Comparison of ENCODE assay signal across 17 cellular contexts in the genomic region with DNA sequence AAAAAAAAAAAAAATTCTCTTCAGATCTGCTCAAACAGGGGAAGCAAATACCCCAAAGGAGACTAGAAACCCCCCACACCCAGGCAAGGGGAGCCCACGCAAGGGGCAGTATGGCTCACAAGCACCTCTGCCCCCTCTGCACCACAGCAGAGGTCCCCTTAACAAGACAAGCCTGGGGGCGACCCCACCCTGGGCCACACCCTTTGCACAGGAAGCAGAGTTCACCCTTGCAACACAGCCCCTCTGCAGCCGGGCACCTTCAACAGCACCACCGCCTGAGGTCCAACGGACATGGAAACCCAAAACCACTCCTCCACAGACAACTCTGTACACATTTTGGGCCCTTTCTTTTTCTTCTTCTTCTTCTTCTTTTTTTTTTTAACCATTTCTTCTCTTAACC. TPM values are rescaled to one million over a fixed set of nuclear protein-coding genes. Genes with fewer than 3 reads are reported as not detected.
A peak's percentile ranks its signal among the peaks of the same experiment; 100 is the strongest.
DNase-seq lines count a peak whose midpoint lies in the region; ATAC-seq and TF ChIP-seq lines count a peak whose summit lies in the region.
"Had no signal": no experiment of that assay in that cellular context is flagged by ENCODE, and none has a peak within 500 bp of the region (broad histone marks: within the 10 kb centered on the region; RNA-seq: fewer than 3 reads in every experiment).

No MANE protein-coding gene starts in this region.

- H3K9ac ChIP-seq in MM.1S (ENCODE audit: low read length): no peak overlapping the region

- no peak for TF ChIP-seq EP300 in stomach (IDR thresholded peaks at IDR 0.05)

- no peaks in the 10 kb centered on the region for H3K27me3 Mint-ChIP-seq in activated T-cell treated with anti-CD3 and anti-CD28 coated beads, Interleukin-2, amount 50 U/mL, for 4 hours (ENCODE audit: low read depth)
- no peaks in the 10 kb centered on the region for H3K27me3 Mint-ChIP-seq in effector memory CD8-positive, alpha-beta T cell
- H3K27me3 Mint-ChIP-seq in stimulated activated naive CD8-positive, alpha-beta T cell treated with anti-CD3 and anti-CD28 coated beads, Interleukin-15, Interleukin-2, amounts not matched to agents 100 ng/mL and 50 ng/mL, for 24 hours: no peaks in the 10 kb centered on the region

- peaks cover 66% of the 10 kb centered on the region for H3K4me1 Mint-ChIP-seq in activated T-cell treated with anti-CD3 and anti-CD28 coated beads, Interleukin-2, amount 50 U/mL, for 4 hours (ENCODE audit: low read depth)
- H3K4me1 Mint-ChIP-seq in effector memory CD8-positive, alpha-beta T cell (ENCODE audit: low read depth in 2 of 2): peaks cover 39 to 56% of the 10 kb centered on the region in 2 donors
- peaks cover 73% of the 10 kb centered on the region for H3K4me1 Mint-ChIP-seq in stimulated activated naive CD8-positive, alpha-beta T cell treated with anti-CD3 and anti-CD28 coated beads, Interleukin-15, Interleukin-2, amounts not matched to agents 100 ng/mL and 50 ng/mL, for 24 hours (ENCODE audit: low read depth)

- H3K4me2 ChIP-seq in MM.1S (ENCODE audit: low read depth, low read length): no peak overlapping the region

- intact Hi-C loops in stomach (cut with DNase I; ENCODE audit: low total_unique reads): no loop called here

- no peak for TF ChIP-seq CTCF in stomach (IDR thresholded peaks at IDR 0.05)
- no peak for TF ChIP-seq CTCF in MM.1S (IDR thresholded peaks at IDR 0.05; ENCODE audit: low read length)

- H3K4me1 ChIP-seq in stomach (peaks cover 5 to 57% (median 26%) of the 10 kb centered on the region in 4 donors), MM.1S (ENCODE audit: low read length) (no peaks in the 10 kb centered on the region)

- DNase-seq in activated T-cell treated with anti-CD3 and anti-CD28 coated beads, Interleukin-2, amount 50 U/mL, for 4 hours: no peak
- no peak for DNase-seq in activated T-cell treated with anti-CD3 and anti-CD28 coated beads, Interleukin-2, amount 50 U/mL, for 48 hours
- DNase-seq in OCI-M1 (lab: John Stamatoyannopoulos, UW) (peak; percentile 8), stomach (no peak), MM.1S (no peak), HPDE6-E6E7 (ENCODE audit: extremely low spot score) (no peak)
- peak in 1 of 3 experiments; percentile 13 for DNase-seq in effector memory CD8-positive, alpha-beta T cell
- DNase-seq: activated effector memory CD4-positive, alpha-beta T cell treated with Interleukin-2 at 50 U/mL for 16 hours; DND-41; head of caudate nucleus; left ventricle myocardium superior; NCI-H1417 treated with DMSO at 0.1 percent for 48 hours; NCI-H510A; ovary; stimulated activated CD4-positive, alpha-beta T cell treated with anti-CD3 and anti-CD28 coated beads, Interleukin-12 subunit alpha, Interleukin-12 subunit beta, amount 100 ng/mL, for 4 hours had no signal

- WGBS in stomach, 5 donors: 43 to 62% (median 54%) methylated on average over 5 of the region's 5 CpGs

- H3K27ac ChIP-seq in stomach (no peak overlapping the region), MM.1S (ENCODE audit: low read length) (no peak overlapping the region)
- H3K27ac ChIP-seq: cardiac muscle cell, ovary had no signal

- no peak for TF ChIP-seq POLR2A in stomach (IDR thresholded peaks at IDR 0.05)

- peaks cover 94% of the 10 kb centered on the region for H3K79me2 ChIP-seq in MM.1S (ENCODE audit: low read length)

- H3K4me3 ChIP-seq in stomach (no peak overlapping the region), MM.1S (ENCODE audit: low read length) (no peak overlapping the region)
- H3K4me3 ChIP-seq: cardiac muscle cell, ovary had no signal

- H3K36me3 ChIP-seq in stomach (peaks cover 0 to 32% (median 19%) of the 10 kb centered on the region in 4 donors), MM.1S (replicated peaks; ENCODE audit: insufficient read depth, low read length) (no peaks in the 10 kb centered on the region)
- H3K36me3 ChIP-seq: cardiac muscle cell, ovary had no signal

- peak overlapping the region; percentile 15 to 84 for H3K27ac Mint-ChIP-seq in effector memory CD8-positive, alpha-beta T cell
- H3K27ac Mint-ChIP-seq in stimulated activated naive CD8-positive, alpha-beta T cell treated with anti-CD3 and anti-CD28 coated beads, Interleukin-15, Interleukin-2, amounts not matched to agents 100 ng/mL and 50 ng/mL, for 24 hours: no peak overlapping the region

- peaks cover 8% of the 10 kb centered on the region for H3K36me3 Mint-ChIP-seq in activated T-cell treated with anti-CD3 and anti-CD28 coated beads, Interleukin-2, amount 50 U/mL, for 4 hours (ENCODE audit: insufficient read depth)
- H3K36me3 Mint-ChIP-seq in effector memory CD8-positive, alpha-beta T cell (ENCODE audit: insufficient read depth): peaks cover 43% of the 10 kb centered on the region
- H3K36me3 Mint-ChIP-seq in stimulated activated naive CD8-positive, alpha-beta T cell treated with anti-CD3 and anti-CD28 coated beads, Interleukin-15, Interleukin-2, amounts not matched to agents 100 ng/mL and 50 ng/mL, for 24 hours (ENCODE audit: low read depth): peaks cover 20% of the 10 kb centered on the region

- H3K27me3 ChIP-seq in stomach (no peaks in the 10 kb centered on the region), MM.1S (replicated peaks; ENCODE audit: insufficient read depth, low read length) (no peaks in the 10 kb centered on the region)
- H3K27me3 ChIP-seq: cardiac muscle cell, ovary had no signal

- ATAC-seq in activated T-cell treated with anti-CD3 and anti-CD28 coated beads, Interleukin-2, amount 50 U/mL, for 4 hours: peak; percentile 39 to 62
- peak; percentile 73 for ATAC-seq in effector memory CD8-positive, alpha-beta T cell (replicated peaks)
- ATAC-seq: left ventricle myocardium superior had no signal

- H4K20me1 ChIP-seq in MM.1S (ENCODE audit: insufficient read depth, low read length): peaks cover 4% of the 10 kb centered on the region; the same call in 1 of the 2 replicates

- H3K4me3 Mint-ChIP-seq in activated T-cell treated with anti-CD3 and anti-CD28 coated beads, Interleukin-2, amount 50 U/mL, for 4 hours: peak overlapping the region; percentile 7
- peak overlapping the region; percentile 71 to 80 for H3K4me3 Mint-ChIP-seq in effector memory CD8-positive, alpha-beta T cell
- H3K4me3 Mint-ChIP-seq in stimulated activated naive CD8-positive, alpha-beta T cell treated with anti-CD3 and anti-CD28 coated beads, Interleukin-15, Interleukin-2, amounts not matched to agents 100 ng/mL and 50 ng/mL, for 24 hours: peak overlapping the region; percentile 52

- no peaks in the 10 kb centered on the region for H3K9me3 Mint-ChIP-seq in activated T-cell treated with anti-CD3 and anti-CD28 coated beads, Interleukin-2, amount 50 U/mL, for 4 hours
- no peaks in the 10 kb centered on the region for H3K9me3 Mint-ChIP-seq in effector memory CD8-positive, alpha-beta T cell
- no peaks in the 10 kb centered on the region for H3K9me3 Mint-ChIP-seq in stimulated activated naive CD8-positive, alpha-beta T cell treated with anti-CD3 and anti-CD28 coated beads, Interleukin-15, Interleukin-2, amounts not matched to agents 100 ng/mL and 50 ng/mL, for 24 hours

- no peaks in the 10 kb centered on the region for H3K9me3 ChIP-seq in stomach
- H3K9me3 ChIP-seq in MM.1S (replicated peaks; ENCODE audit: insufficient read depth, low read length): no peaks in the 10 kb centered on the region
- H3K9me3 ChIP-seq: ovary had no signal

- H2AFZ ChIP-seq in MM.1S (ENCODE audit: low read length): no peak overlapping the region

- H3F3A ChIP-seq in MM.1S (ENCODE audit: insufficient read depth, low read length): no peaks in the 10 kb centered on the region

- no peaks in the 10 kb centered on the region for H3K9me2 ChIP-seq in MM.1S (replicated peaks; ENCODE audit: insufficient read depth, low read length)

RNA-seq across cellular contexts. Expression of gene AXIN1, which starts 12.8 kb away (rescaled TPM):
- 10 to 100 TPM; 34.1 to 40.4 (median 35.4) TPM for total RNA-seq in activated T-cell treated with anti-CD3 and anti-CD28 coated beads, Interleukin-2, amount 50 U/mL, for 4 hours
- 10 to 100 TPM; 11.7 to 69.2 (median 17.0) TPM for total RNA-seq in stomach
- 10 to 100 TPM; 13.3 to 19.1 (median 17.9) TPM for polyA plus RNA-seq in stomach

RNA-seq across cellular contexts. Expression of gene MRPL28, which starts 30.7 kb away (rescaled TPM):
- total RNA-seq in activated T-cell treated with anti-CD3 and anti-CD28 coated beads, Interleukin-2, amount 50 U/mL, for 4 hours: 100 to 1,000 TPM; 124 to 136 (median 128) TPM
- 100 to 1,000 TPM in 1 of 5 donors, 10 to 100 TPM in 3, 1 to 10 TPM in 1; 9.9 to 106 (median 30.7) TPM for total RNA-seq in stomach
- 100 to 1,000 TPM in 1 of 3 donors, 10 to 100 TPM in 2; 78.8 to 100 (median 83.4) TPM for polyA plus RNA-seq in stomach

RNA-seq across cellular contexts. Expression of gene PGAP6, which starts 42.1 kb away (rescaled TPM):
- 10 to 100 TPM; 33.4 to 39.1 (median 34.0) TPM for total RNA-seq in activated T-cell treated with anti-CD3 and anti-CD28 coated beads, Interleukin-2, amount 50 U/mL, for 4 hours
- total RNA-seq in stomach: 100 to 1,000 TPM in 4 of 5 donors, 10 to 100 TPM in 1; 20.7 to 364 (median 162) TPM
- 10 to 100 TPM; 27.7 to 54.4 (median 33.9) TPM for polyA plus RNA-seq in stomach

RNA-seq across cellular contexts. Expression of gene PDIA2, which starts 56.7 kb away (rescaled TPM):
- not detected for total RNA-seq in activated T-cell treated with anti-CD3 and anti-CD28 coated beads, Interleukin-2, amount 50 U/mL, for 4 hours
- 100 to 1,000 TPM in 1 of 5 donors, 10 to 100 TPM in 3, not detected in 1; 32.3 to 118 (median 65.1) TPM for total RNA-seq in stomach
- polyA plus RNA-seq in stomach: 100 to 1,000 TPM; 142 to 932 (median 584) TPM

RNA-seq across cellular contexts. Expression of gene NME4, which starts 57.3 kb away (rescaled TPM):
- total RNA-seq in activated T-cell treated with anti-CD3 and anti-CD28 coated beads, Interleukin-2, amount 50 U/mL, for 4 hours: 10 to 100 TPM; 46.1 to 78.9 (median 52.7) TPM
- 100 to 1,000 TPM in 1 of 5 donors, 10 to 100 TPM in 4; 23.3 to 187 (median 49.0) TPM for total RNA-seq in stomach
- 10 to 100 TPM; 84.0 to 97.7 (median 95.6) TPM for polyA plus RNA-seq in stomach

Comparison
In these comparisons a context has a peak if more than half of its experiments do, and no peak if none do; other contexts are left out.
1. H3K4me3 Mint-ChIP-seq: peak in every context shown above with its lines; median percentile 76 in effector memory CD8-positive, alpha-beta T cell; 52 in stimulated activated naive CD8-positive, alpha-beta T cell treated with anti-CD3 and anti-CD28 coated beads, Interleukin-15, Interleukin-2, amounts not matched to agents 100 ng/mL and 50 ng/mL, for 24 hours; 7 in activated T-cell treated with anti-CD3 and anti-CD28 coated beads, Interleukin-2, amount 50 U/mL, for 4 hours.